In genomic region chr19:50791594-50792245, GRCh38 we compare ENCODE assay signal across 1 cellular context.
TF ChIP-seq lines count a peak whose summit lies in the region.

No MANE protein-coding gene starts in this region.

TF ChIP-seq in HepG2, 621 proteins besides CTCF, POLR2A, EP300 and RAD21 (continued from another document and continues in another):
- TF ChIP-seq ZNF792 (CRISPR knock-in tag; IDR thresholded peaks at IDR 0.05) (no peak; the same call in 1 of the 2 replicates), ZNF597 (CRISPR knock-in tag; IDR thresholded peaks at IDR 0.05) (no peak), ZBTB42 (CRISPR knock-in tag; IDR thresholded peaks at IDR 0.05) (no peak), ZNF605 (CRISPR knock-in tag; IDR thresholded peaks at IDR 0.05) (no peak), NFKB2 (CRISPR knock-in tag; IDR thresholded peaks at IDR 0.05; ENCODE audit: borderline replicate concordance) (no peak; the same call in 1 of the 2 replicates), RXRA (CRISPR knock-in tag; IDR thresholded peaks at IDR 0.05) (peak; percentile 69), MIER2 (CRISPR knock-in tag; IDR thresholded peaks at IDR 0.05) (0 out of 2 replicates have a peak, but pooled peaks have one; percentile 20), HDAC6 (IDR thresholded peaks at IDR 0.05; ENCODE audit: low read depth, low read length) (no peak), MED1 (CRISPR knock-in tag; IDR thresholded peaks at IDR 0.05) (no peak), REST (IDR thresholded peaks at IDR 0.05; ENCODE audit: borderline replicate concordance in 1 of 2, low read depth in 1 of 2, low read length in 2 of 2) (no peak), ZFYVE20 (CRISPR knock-in tag; IDR thresholded peaks at IDR 0.05; ENCODE audit: borderline replicate concordance, low read depth) (no peak), NRL (CRISPR knock-in tag; IDR thresholded peaks at IDR 0.05; ENCODE audit: borderline replicate concordance) (peak; percentile 52; the same call in 1 of the 2 replicates), KDM1A (CRISPR knock-in tag; IDR thresholded peaks at IDR 0.05) (no peak), TCF7L2 (IDR thresholded peaks at IDR 0.05; ENCODE audit: low read depth, low read length) (no peak), CENPBD1 (CRISPR knock-in tag; IDR thresholded peaks at IDR 0.05; ENCODE audit: borderline replicate concordance, low read depth) (no peak), ATF1 (CRISPR knock-in tag; IDR thresholded peaks at IDR 0.05) (no peak), PHF8 (CRISPR knock-in tag; IDR thresholded peaks at IDR 0.05) (0 out of 2 replicates have a peak, but pooled peaks have one; percentile 20), NCOA5 (CRISPR knock-in tag; IDR thresholded peaks at IDR 0.05) (no peak), ZNF629 (CRISPR knock-in tag; conservative IDR thresholded peaks at IDR 0.05) (no peak), TFDP1 (CRISPR knock-in tag; IDR thresholded peaks at IDR 0.05; ENCODE audit: borderline replicate concordance) (0 out of 2 replicates have a peak, but pooled peaks have one; percentile 24), ZNF609 (CRISPR knock-in tag; IDR thresholded peaks at IDR 0.05; ENCODE audit: borderline replicate concordance) (no peak), ZNF501 (CRISPR knock-in tag; IDR thresholded peaks at IDR 0.05) (0 out of 2 replicates have a peak, but pooled peaks have one; percentile 11), ZNF136 (CRISPR knock-in tag; IDR thresholded peaks at IDR 0.05; ENCODE audit: low read depth) (no peak), KLF6 (CRISPR knock-in tag; IDR thresholded peaks at IDR 0.05) (no peak), LCORL (IDR thresholded peaks at IDR 0.05) (no peak), LCORL (CRISPR knock-in tag; IDR thresholded peaks at IDR 0.05) (peak; percentile 57; the same call in 1 of the 2 replicates), ZNF556 (CRISPR knock-in tag; IDR thresholded peaks at IDR 0.05; ENCODE audit: borderline replicate concordance) (no peak), CSRNP2 (CRISPR knock-in tag; conservative IDR thresholded peaks at IDR 0.05; ENCODE audit: low read depth) (no peak), ZNF670 (CRISPR knock-in tag; IDR thresholded peaks at IDR 0.05; ENCODE audit: borderline replicate concordance) (no peak), MNT (IDR thresholded peaks at IDR 0.05) (no peak), ATF7 (IDR thresholded peaks at IDR 0.05) (no peak), ATF7 (CRISPR knock-in tag; IDR thresholded peaks at IDR 0.05) (no peak), HNRNPLL (IDR thresholded peaks at IDR 0.05; ENCODE audit: low read depth, low read length, poor library complexity, severe bottlenecking) (peak; percentile 30), ZNF431 (CRISPR knock-in tag; IDR thresholded peaks at IDR 0.05; ENCODE audit: borderline replicate concordance, low read depth) (no peak), ZNF205 (CRISPR knock-in tag; IDR thresholded peaks at IDR 0.05) (no peak), ZNF264 (CRISPR knock-in tag; IDR thresholded peaks at IDR 0.05) (no peak), ISL2 (CRISPR knock-in tag; IDR thresholded peaks at IDR 0.05) (no peak), ZEB1 (IDR thresholded peaks at IDR 0.05; ENCODE audit: insufficient replicate concordance, low read depth) (peak; percentile 34), GABPB1 (CRISPR knock-in tag; IDR thresholded peaks at IDR 0.05) (peak; percentile 35; the same call in 1 of the 2 replicates), ZFP36L2 (CRISPR knock-in tag; IDR thresholded peaks at IDR 0.05) (no peak), SAP130 (CRISPR knock-in tag; IDR thresholded peaks at IDR 0.05; ENCODE audit: low read depth) (0 out of 2 replicates have a peak, but pooled peaks have one; percentile 20), THRA (CRISPR knock-in tag; IDR thresholded peaks at IDR 0.05; ENCODE audit: borderline replicate concordance) (peak; percentile 62; the same call in 1 of the 2 replicates)
- TF ChIP-seq, protein P1, sequence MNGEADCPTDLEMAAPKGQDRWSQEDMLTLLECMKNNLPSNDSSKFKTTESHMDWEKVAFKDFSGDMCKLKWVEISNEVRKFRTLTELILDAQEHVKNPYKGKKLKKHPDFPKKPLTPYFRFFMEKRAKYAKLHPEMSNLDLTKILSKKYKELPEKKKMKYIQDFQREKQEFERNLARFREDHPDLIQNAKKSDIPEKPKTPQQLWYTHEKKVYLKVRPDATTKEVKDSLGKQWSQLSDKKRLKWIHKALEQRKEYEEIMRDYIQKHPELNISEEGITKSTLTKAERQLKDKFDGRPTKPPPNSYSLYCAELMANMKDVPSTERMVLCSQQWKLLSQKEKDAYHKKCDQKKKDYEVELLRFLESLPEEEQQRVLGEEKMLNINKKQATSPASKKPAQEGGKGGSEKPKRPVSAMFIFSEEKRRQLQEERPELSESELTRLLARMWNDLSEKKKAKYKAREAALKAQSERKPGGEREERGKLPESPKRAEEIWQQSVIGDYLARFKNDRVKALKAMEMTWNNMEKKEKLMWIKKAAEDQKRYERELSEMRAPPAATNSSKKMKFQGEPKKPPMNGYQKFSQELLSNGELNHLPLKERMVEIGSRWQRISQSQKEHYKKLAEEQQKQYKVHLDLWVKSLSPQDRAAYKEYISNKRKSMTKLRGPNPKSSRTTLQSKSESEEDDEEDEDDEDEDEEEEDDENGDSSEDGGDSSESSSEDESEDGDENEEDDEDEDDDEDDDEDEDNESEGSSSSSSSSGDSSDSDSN (CRISPR knock-in tag; IDR thresholded peaks at IDR 0.05) = peak; percentile 66
- TF ChIP-seq, protein P2, sequence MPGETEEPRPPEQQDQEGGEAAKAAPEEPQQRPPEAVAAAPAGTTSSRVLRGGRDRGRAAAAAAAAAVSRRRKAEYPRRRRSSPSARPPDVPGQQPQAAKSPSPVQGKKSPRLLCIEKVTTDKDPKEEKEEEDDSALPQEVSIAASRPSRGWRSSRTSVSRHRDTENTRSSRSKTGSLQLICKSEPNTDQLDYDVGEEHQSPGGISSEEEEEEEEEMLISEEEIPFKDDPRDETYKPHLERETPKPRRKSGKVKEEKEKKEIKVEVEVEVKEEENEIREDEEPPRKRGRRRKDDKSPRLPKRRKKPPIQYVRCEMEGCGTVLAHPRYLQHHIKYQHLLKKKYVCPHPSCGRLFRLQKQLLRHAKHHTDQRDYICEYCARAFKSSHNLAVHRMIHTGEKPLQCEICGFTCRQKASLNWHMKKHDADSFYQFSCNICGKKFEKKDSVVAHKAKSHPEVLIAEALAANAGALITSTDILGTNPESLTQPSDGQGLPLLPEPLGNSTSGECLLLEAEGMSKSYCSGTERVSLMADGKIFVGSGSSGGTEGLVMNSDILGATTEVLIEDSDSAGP (CRISPR knock-in tag; IDR thresholded peaks at IDR 0.05; ENCODE audit: borderline replicate concordance) = peak; percentile 49; the same call in 1 of the 2 replicates
